Comparison of ENCODE assay signal across 23 cellular contexts in genomic region chr22:37119872-37120271, GRCh38. TPM values are rescaled to one million over a fixed set of nuclear protein-coding genes. Genes with fewer than 3 reads are reported as not detected.
A peak's percentile ranks its signal among the peaks of the same experiment; 100 is the strongest.
DNase-seq lines count a peak whose midpoint lies in the region; ATAC-seq and TF ChIP-seq lines count a peak whose summit lies in the region.
"Had no signal": no experiment of that assay in that cellular context is flagged by ENCODE, and none has a peak within 500 bp of the region (broad histone marks: within the 10 kb centered on the region; RNA-seq: fewer than 3 reads in every experiment).

No MANE protein-coding gene starts in this region.

- no peak overlapping the region for H3K4me3 ChIP-seq in CD8-positive, alpha-beta T cell (ENCODE audit: low read depth, low read length)
- no peak overlapping the region for H3K4me3 ChIP-seq in OCI-LY3 (ENCODE audit: low read length)
- H3K4me3 ChIP-seq: mucosa of descending colon, uterus had no signal

- H3K9ac ChIP-seq in OCI-LY3 (ENCODE audit: low read length), result no peak overlapping the region

- H3K9me3 ChIP-seq in CD8-positive, alpha-beta T cell (ENCODE audit: low read length), result no peaks in the 10 kb centered on the region
- no peaks in the 10 kb centered on the region for H3K9me3 ChIP-seq in OCI-LY3 (ENCODE audit: insufficient read depth, low read length)
- H3K9me3 ChIP-seq: mucosa of descending colon, neutrophil, uterus had no signal

- POLR2A ChIA-PET in CD8-positive, alpha-beta T cell (lab: Charles Lee), result no interaction called here

- H3K9me3 Mint-ChIP-seq in T-helper 1 cell treated with Interleukin-12 subunit alpha and Interleukin-12 subunit beta and Interleukin-4 antibody, amounts not matched to agents 30 μg/mL and 1 μg/mL, for 36 hours, result no peaks in the 10 kb centered on the region
- no peaks in the 10 kb centered on the region for H3K9me3 Mint-ChIP-seq in CD8-positive, alpha-beta T cell
- H3K9me3 Mint-ChIP-seq in activated naive CD8-positive, alpha-beta T cell treated with anti-CD3 and anti-CD28 coated beads, Interleukin-2, amount 50 U/mL, for 24 hours, result no peaks in the 10 kb centered on the region

- intact Hi-C loops in CD8-positive, alpha-beta T cell (cut with DNase I, micrococcal nuclease), result loop anchor here in 1 of 2 experiments (5.0 kb wide), 1 partner anchor 42 kb away; no protein-coding TSS in a partner anchor
- intact Hi-C loops in posterior vena cava (cut with DNase I), result no loop called here

- peaks cover 71% of the 10 kb centered on the region for H3K4me1 Mint-ChIP-seq in T-helper 1 cell treated with Interleukin-12 subunit alpha and Interleukin-12 subunit beta and Interleukin-4 antibody, amounts not matched to agents 30 μg/mL and 1 μg/mL, for 36 hours (ENCODE audit: low read depth)
- peaks cover 50% of the 10 kb centered on the region for H3K4me1 Mint-ChIP-seq in CD8-positive, alpha-beta T cell (ENCODE audit: low read depth)
- H3K4me1 Mint-ChIP-seq in activated naive CD8-positive, alpha-beta T cell treated with anti-CD3 and anti-CD28 coated beads, Interleukin-2, amount 50 U/mL, for 24 hours, result peaks cover 84% of the 10 kb centered on the region

- H3K27me3 ChIP-seq in CD8-positive, alpha-beta T cell (ENCODE audit: insufficient read depth, low read length), result no peaks in the 10 kb centered on the region
- 0 out of 2 replicates have a peak, but pooled peaks cover under 1% of the 10 kb centered on the region for H3K27me3 ChIP-seq in OCI-LY3 (ENCODE audit: low read depth, low read length)
- H3K27me3 ChIP-seq: uterus had no signal

- peak overlapping the region; percentile 4; the same call in 1 of the 2 replicates for H2AFZ ChIP-seq in OCI-LY3 (ENCODE audit: low read depth, low read length)

- TF ChIP-seq CTCF in CD8-positive, alpha-beta T cell (IDR thresholded peaks at IDR 0.05), result no peak
- no peak for TF ChIP-seq CTCF in OCI-LY3 (IDR thresholded peaks at IDR 0.05; ENCODE audit: low read depth, low read length)

- peak overlapping the region; percentile 27 for H3K4me2 ChIP-seq in OCI-LY3 (ENCODE audit: low read length)

- peaks cover 21% of the 10 kb centered on the region for H3K36me3 Mint-ChIP-seq in T-helper 1 cell treated with Interleukin-12 subunit alpha and Interleukin-12 subunit beta and Interleukin-4 antibody, amounts not matched to agents 30 μg/mL and 1 μg/mL, for 36 hours (ENCODE audit: low read depth)
- peaks cover 6% of the 10 kb centered on the region for H3K36me3 Mint-ChIP-seq in CD8-positive, alpha-beta T cell
- peaks cover 13% of the 10 kb centered on the region for H3K36me3 Mint-ChIP-seq in activated naive CD8-positive, alpha-beta T cell treated with anti-CD3 and anti-CD28 coated beads, Interleukin-2, amount 50 U/mL, for 24 hours (ENCODE audit: low read depth)

- ATAC-seq in CD8-positive, alpha-beta T cell, result no peak
- ATAC-seq in activated naive CD8-positive, alpha-beta T cell treated with anti-CD3 and anti-CD28 coated beads, Interleukin-2, amount 50 U/mL, for 24 hours, result no peak
- ATAC-seq in GM21529 (IDR thresholded peaks at IDR 0.05; ENCODE audit: unreplicated experiment), result no peak
- no peak for ATAC-seq in HG02981 (IDR thresholded peaks at IDR 0.05; ENCODE audit: unreplicated experiment)
- ATAC-seq: mucosa of descending colon had no signal

- no peaks in the 10 kb centered on the region for H3K79me2 ChIP-seq in OCI-LY3 (ENCODE audit: low read length)

- H3K4me3 Mint-ChIP-seq in T-helper 1 cell treated with Interleukin-12 subunit alpha and Interleukin-12 subunit beta and Interleukin-4 antibody, amounts not matched to agents 30 μg/mL and 1 μg/mL, for 36 hours, result no peak overlapping the region
- H3K4me3 Mint-ChIP-seq in CD8-positive, alpha-beta T cell, result no peak overlapping the region
- peak overlapping the region; percentile 16 for H3K4me3 Mint-ChIP-seq in activated naive CD8-positive, alpha-beta T cell treated with anti-CD3 and anti-CD28 coated beads, Interleukin-2, amount 50 U/mL, for 24 hours

- no peaks in the 10 kb centered on the region for H3K36me3 ChIP-seq in CD8-positive, alpha-beta T cell (ENCODE audit: insufficient read depth, low read length)
- no peaks in the 10 kb centered on the region for H3K36me3 ChIP-seq in OCI-LY3 (replicated peaks; ENCODE audit: low read depth, low read length)
- H3K36me3 ChIP-seq: neutrophil, uterus had no signal

- peaks cover 33% of the 10 kb centered on the region for H3K4me1 ChIP-seq in CD8-positive, alpha-beta T cell (ENCODE audit: insufficient read depth, low read length)
- H3K4me1 ChIP-seq in OCI-LY3 (ENCODE audit: low read length), result peaks cover 52% of the 10 kb centered on the region
- H3K4me1 ChIP-seq: uterus had no signal

- peak overlapping the region; percentile 73 for H3K27ac Mint-ChIP-seq in T-helper 1 cell treated with Interleukin-12 subunit alpha and Interleukin-12 subunit beta and Interleukin-4 antibody, amounts not matched to agents 30 μg/mL and 1 μg/mL, for 36 hours
- peak overlapping the region; percentile 88 for H3K27ac Mint-ChIP-seq in CD8-positive, alpha-beta T cell
- peak overlapping the region; percentile 96 for H3K27ac Mint-ChIP-seq in activated naive CD8-positive, alpha-beta T cell treated with anti-CD3 and anti-CD28 coated beads, Interleukin-2, amount 50 U/mL, for 24 hours

- DNase-seq in T-helper 1 cell (no peak), posterior vena cava (ENCODE audit: low spot score) (no peak)
- no peak for DNase-seq in CD8-positive, alpha-beta T cell
- DNase-seq in activated naive CD8-positive, alpha-beta T cell treated with anti-CD3 and anti-CD28 coated beads, Interleukin-2, amount 50 U/mL, for 24 hours, result no peak
- DNase-seq: activated CD4-positive, alpha-beta T cell treated with anti-CD3 and anti-CD28 coated beads, Interleukin-2, amount 50 U/mL, for 4 hours; AML-193; aorta; central memory CD4-positive, alpha-beta T cell; foreskin melanocyte; H7; hippocampal formation; islet precursor cell; KG1; mucosa of descending colon; NCI-H748 treated with DMSO at 0.1 percent for 48 hours; uterus had no signal

- CTCF ChIA-PET in CD8-positive, alpha-beta T cell (lab: Charles Lee), result interaction anchor here (0.9 to 2.3 kb wide), 2 partner anchors 43 to 148 kb away, joined by 3 to 8 read pairs; no protein-coding TSS in a partner anchor

- H4K20me1 ChIP-seq in OCI-LY3 (ENCODE audit: insufficient read depth, low read length), result no peaks in the 10 kb centered on the region

- no peak overlapping the region for H3K27ac ChIP-seq in CD8-positive, alpha-beta T cell (ENCODE audit: low read depth, low read length)
- H3K27ac ChIP-seq in OCI-LY3 (ENCODE audit: low read length), result peak overlapping the region; percentile 36
- H3K27ac ChIP-seq: 22Rv1, neutrophil, uterus had no signal

- no peaks in the 10 kb centered on the region for H3K27me3 Mint-ChIP-seq in T-helper 1 cell treated with Interleukin-12 subunit alpha and Interleukin-12 subunit beta and Interleukin-4 antibody, amounts not matched to agents 30 μg/mL and 1 μg/mL, for 36 hours (ENCODE audit: low read depth)
- H3K27me3 Mint-ChIP-seq in CD8-positive, alpha-beta T cell (ENCODE audit: low read depth), result no peaks in the 10 kb centered on the region
- H3K27me3 Mint-ChIP-seq in activated naive CD8-positive, alpha-beta T cell treated with anti-CD3 and anti-CD28 coated beads, Interleukin-2, amount 50 U/mL, for 24 hours, result no peaks in the 10 kb centered on the region

RNA-seq across cellular contexts. Expression of gene TMPRSS6, which starts 10.4 kb away (rescaled TPM):
- under 1 TPM; 0.27 to 0.58 TPM for total RNA-seq in CD8-positive, alpha-beta T cell
- not detected for total RNA-seq in posterior vena cava
- total RNA-seq: aorta, H7, HT-29, uterus had no signal

RNA-seq across cellular contexts. Expression of gene IL2RB, which starts 29.8 kb away (rescaled TPM):
- total RNA-seq in CD8-positive, alpha-beta T cell, result 100 to 1,000 TPM; 121 to 129 TPM
- 1 to 10 TPM; 1.2 to 1.3 TPM for total RNA-seq in posterior vena cava
- total RNA-seq: HT-29 had no signal

Comparison
In these comparisons a context has a peak if more than half of its experiments do, and no peak if none do; other contexts are left out.
1. RNA of gene IL2RB, which starts 29.8 kb away (total RNA-seq): 121 to 129 TPM in CD8-positive, alpha-beta T cell; 1.2 to 1.3 TPM in posterior vena cava; every median in the first group is over 10 times any median in the second.
2. Peak in every context shown above with its lines, with median percentiles within 50 percentile points of each other: H3K27ac Mint-ChIP-seq.